Comparison of ENCODE assay signal across 8 cellular contexts in genomic region chr6:23494367-23494766, GRCh38.
"Had no signal": no experiment of that assay in that cellular context is flagged by ENCODE, and none has a peak within 500 bp of the region (broad histone marks: within the 10 kb centered on the region; RNA-seq: fewer than 3 reads in every experiment).

No MANE protein-coding gene starts in this region.

- FAIRE-seq: H1, H54, HTR-8/SVneo, K562 had no signal

- ATAC-seq: GM23338, K562 had no signal

- DNase-seq: H9, HCEC 1CT, IMR-90 had no signal
